23 cellular contexts compared by ENCODE assay signal in genomic region chr16:65059421-65059980, GRCh38.
DNase-seq lines count a peak whose midpoint lies in the region; ATAC-seq, FAIRE-seq and TF ChIP-seq lines count a peak whose summit lies in the region.
"Had no signal": no experiment of that assay in that cellular context is flagged by ENCODE, and none has a peak within 500 bp of the region (broad histone marks: within the 10 kb centered on the region; RNA-seq: fewer than 3 reads in every experiment).

No MANE protein-coding gene starts in this region.

- no peak overlapping the region for H3K27ac ChIP-seq in GM23338 (ENCODE audit: low read depth)
- H3K27ac ChIP-seq: 22Rv1, transverse colon, VCaP had no signal

- H4K20me1 ChIP-seq in GM23338 (replicated peaks; ENCODE audit: insufficient read depth): no peaks in the 10 kb centered on the region

- FAIRE-seq in bronchial epithelial cell (lab: Jason Lieb, UNC): no peak
- FAIRE-seq: H54, HTR-8/SVneo had no signal

- no peak overlapping the region for H3K4me2 ChIP-seq in GM23338

- no peaks in the 10 kb centered on the region for H3K79me2 ChIP-seq in GM23338 (replicated peaks; ENCODE audit: insufficient read depth)

- no peak overlapping the region for H3K27ac Mint-ChIP-seq in GM23338
- H3K27ac Mint-ChIP-seq: activated naive CD8-positive, alpha-beta T cell treated with anti-CD3 and anti-CD28 coated beads, Interleukin-2, amount 50 U/mL, for 24 hours; stimulated activated naive B cell treated with anti-CD40 and anti-IgM and Interleukin-4, amounts not matched to agents 10 μg/mL and 1 μg/mL and 100 μg/mL, for 72 hours had no signal

- no peak overlapping the region for H2AFZ ChIP-seq in GM23338

- no peak overlapping the region for H3K4me3 ChIP-seq in bronchial epithelial cell (ENCODE audit: low read depth, low read length)
- H3K4me3 ChIP-seq in GM23338: no peak overlapping the region
- H3K4me3 ChIP-seq: transverse colon had no signal

- no peaks in the 10 kb centered on the region for H3K4me1 Mint-ChIP-seq in GM23338
- H3K4me1 Mint-ChIP-seq: activated naive CD8-positive, alpha-beta T cell treated with anti-CD3 and anti-CD28 coated beads, Interleukin-2, amount 50 U/mL, for 24 hours; stimulated activated naive B cell treated with anti-CD40 and anti-IgM and Interleukin-4, amounts not matched to agents 10 μg/mL and 1 μg/mL and 100 μg/mL, for 72 hours had no signal

- no peaks in the 10 kb centered on the region for H3K36me3 ChIP-seq in bronchial epithelial cell (ENCODE audit: control insufficient read depth, insufficient read depth, low read length)
- H3K36me3 ChIP-seq in GM23338 (ENCODE audit: insufficient read depth): no peaks in the 10 kb centered on the region
- H3K36me3 ChIP-seq: transverse colon had no signal

- no peaks in the 10 kb centered on the region for H3K36me3 Mint-ChIP-seq in GM23338 (ENCODE audit: low read depth)
- H3K36me3 Mint-ChIP-seq: stimulated activated naive B cell treated with anti-CD40 and anti-IgM and Interleukin-4, amounts not matched to agents 10 μg/mL and 1 μg/mL and 100 μg/mL, for 72 hours had no signal

- no peaks in the 10 kb centered on the region for H3F3A ChIP-seq in GM23338 (replicated peaks; ENCODE audit: low read depth)

- no peak overlapping the region for H3K4me3 Mint-ChIP-seq in GM23338
- H3K4me3 Mint-ChIP-seq: activated naive CD8-positive, alpha-beta T cell treated with anti-CD3 and anti-CD28 coated beads, Interleukin-2, amount 50 U/mL, for 24 hours; stimulated activated naive B cell treated with anti-CD40 and anti-IgM and Interleukin-4, amounts not matched to agents 10 μg/mL and 1 μg/mL and 100 μg/mL, for 72 hours had no signal

- H3K9me3 Mint-ChIP-seq in GM23338: no peaks in the 10 kb centered on the region
- H3K9me3 Mint-ChIP-seq: activated naive CD8-positive, alpha-beta T cell treated with anti-CD3 and anti-CD28 coated beads, Interleukin-2, amount 50 U/mL, for 24 hours had no signal

- ATAC-seq in GM23338: no peak
- no peak for ATAC-seq in HG03139 (IDR thresholded peaks at IDR 0.05; ENCODE audit: unreplicated experiment)
- ATAC-seq in GM18505 (IDR thresholded peaks at IDR 0.05; ENCODE audit: unreplicated experiment): no peak
- ATAC-seq: activated naive CD8-positive, alpha-beta T cell treated with anti-CD3 and anti-CD28 coated beads, Interleukin-2, amount 50 U/mL, for 24 hours; PC-3; stimulated activated naive B cell treated with anti-CD40 and anti-IgM and Interleukin-4, amounts not matched to agents 10 μg/mL and 1 μg/mL and 100 μg/mL, for 72 hours had no signal

- no peaks in the 10 kb centered on the region for H3K4me1 ChIP-seq in GM23338 (ENCODE audit: insufficient read depth)
- H3K4me1 ChIP-seq: transverse colon had no signal

- H3K27me3 ChIP-seq in bronchial epithelial cell (ENCODE audit: control insufficient read depth, insufficient read depth, low read length) (no peaks in the 10 kb centered on the region), GM23338 (ENCODE audit: insufficient read depth) (no peaks in the 10 kb centered on the region)
- H3K27me3 ChIP-seq: transverse colon had no signal

- H3K9me2 ChIP-seq in GM23338 (ENCODE audit: insufficient read depth): no peaks in the 10 kb centered on the region

- TF ChIP-seq CTCF in bronchial epithelial cell (IDR thresholded peaks at IDR 0.05; ENCODE audit: insufficient read depth, low read length, severe bottlenecking) (no peak), GM23338 (conservative IDR thresholded peaks at IDR 0.05; ENCODE audit: low read depth in 2 of 2) (no peak)

- TF ChIP-seq POLR2A in GM18505 (IDR thresholded peaks at IDR 0.05; ENCODE audit: borderline replicate concordance, extremely low read depth, insufficient read depth, insufficient read length): no peak

- DNase-seq in Ammon's horn (ENCODE audit: low spot score): peak; percentile 93
- peak; percentile 17 for DNase-seq in bronchial epithelial cell (ENCODE audit: low read depth)
- peak; percentile 90 for DNase-seq in inferior parietal cortex (ENCODE audit: extremely low spot score)
- peak; percentile 99 for DNase-seq in pons (ENCODE audit: low spot score)
- no peak for DNase-seq in GM23338 (ENCODE audit: low spot score)
- DNase-seq in NOMO-1 treated with DMSO at 0.1 percent for 48 hours (lab: John Stamatoyannopoulos, UW; ENCODE audit: unreplicated experiment): no peak
- DNase-seq: activated CD4-positive, alpha-beta T cell treated with anti-CD3 and anti-CD28 coated beads, Interleukin-2, amount 50 U/mL, for 4 hours; activated effector memory CD4-positive, alpha-beta T cell treated with anti-CD3 and anti-CD28 coated beads, Interleukin-2, amount 50 U/mL, for 16 hours; activated naive CD8-positive, alpha-beta T cell treated with anti-CD3 and anti-CD28 coated beads, Interleukin-2, amount 50 U/mL, for 24 hours; DMS79 treated with DMSO at 0.1 percent for 48 hours; effector CD8-positive, alpha-beta T cell; MV-4-11; NCI-H1694 treated with DMSO at 0.1 percent for 48 hours; NCI-H82; PC-3; stimulated activated naive B cell treated with anti-CD40 and anti-IgM and Interleukin-4, amounts not matched to agents 10 μg/mL and 1 μg/mL and 100 μg/mL, for 72 hours; transverse colon had no signal

- no peaks in the 10 kb centered on the region for H3K27me3 Mint-ChIP-seq in GM23338 (ENCODE audit: insufficient read depth, low read depth, poor library complexity)
- H3K27me3 Mint-ChIP-seq: activated naive CD8-positive, alpha-beta T cell treated with anti-CD3 and anti-CD28 coated beads, Interleukin-2, amount 50 U/mL, for 24 hours; stimulated activated naive B cell treated with anti-CD40 and anti-IgM and Interleukin-4, amounts not matched to agents 10 μg/mL and 1 μg/mL and 100 μg/mL, for 72 hours had no signal

TF ChIP-seq in GM23338, 12 proteins besides CTCF, POLR2A, EP300 and RAD21 (continues in another document):
- TF ChIP-seq ZNF114 (CRISPR knock-in tag; IDR thresholded peaks at IDR 0.05) (no peak), CREB1 (CRISPR knock-in tag; IDR thresholded peaks at IDR 0.05; ENCODE audit: low read depth) (no peak), ZNF462 (CRISPR knock-in tag; IDR thresholded peaks at IDR 0.05) (no peak), EZH2phosphoT487 (IDR thresholded peaks at IDR 0.05; ENCODE audit: unreplicated experiment) (no peak)

Comparison
In these comparisons a context has a peak if more than half of its experiments do, and no peak if none do; other contexts are left out.
1. DNase-seq: peak in Ammon's horn (single experiment), bronchial epithelial cell (single experiment), inferior parietal cortex (single experiment) and pons (single experiment); none in GM23338 (single experiment) and NOMO-1 treated with DMSO at 0.1 percent for 48 hours (single experiment).